Comparison of ENCODE assay signal across 12 cellular contexts in the genomic region with DNA sequence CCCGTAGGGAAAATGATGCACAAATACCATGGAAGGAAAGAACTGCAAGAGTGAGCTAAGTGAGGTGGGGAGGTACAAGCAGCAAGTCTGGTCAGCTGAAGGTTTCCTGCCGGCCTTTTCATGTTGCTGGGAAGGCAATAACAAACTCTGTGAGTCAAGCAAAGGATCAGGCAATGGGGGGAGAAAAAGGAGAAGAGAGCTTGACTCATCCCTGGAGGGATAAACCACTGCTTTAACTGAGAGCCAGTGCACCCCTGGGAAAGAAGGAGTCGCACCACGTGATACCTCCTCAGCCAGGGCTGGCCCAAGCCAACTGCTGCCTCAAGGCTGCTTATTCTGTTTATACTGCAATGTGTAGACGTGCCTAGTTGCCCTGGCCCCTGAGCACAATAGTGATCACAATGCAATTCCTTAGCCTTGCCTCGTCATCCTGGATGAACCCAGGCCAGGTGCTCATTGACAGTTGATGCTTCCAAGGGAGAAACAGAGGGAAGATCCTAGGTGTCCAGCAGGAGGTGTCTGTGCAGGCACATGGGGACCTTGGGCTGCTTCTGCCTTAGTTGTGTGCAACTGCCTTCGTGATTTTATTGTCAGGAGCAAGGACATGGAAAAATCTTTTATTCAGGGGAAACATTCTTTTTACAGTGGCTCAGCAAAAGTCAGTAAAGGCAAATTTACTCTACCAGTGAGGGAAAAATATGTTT.
DNase-seq lines count a peak whose midpoint lies in the region; ATAC-seq and TF ChIP-seq lines count a peak whose summit lies in the region.
"Had no signal": no experiment of that assay in that cellular context is flagged by ENCODE, and none has a peak within 500 bp of the region (broad histone marks: within the 10 kb centered on the region; RNA-seq: fewer than 3 reads in every experiment).

No MANE protein-coding gene starts in this region.

- peak; percentile 18 for ATAC-seq in mucosa of descending colon
- ATAC-seq: right lobe of liver had no signal

- POLR2A ChIA-PET in HEK293T (lab: Yijun Ruan, JAX) = no interaction called here

- CTCF ChIA-PET in HEK293T (lab: Yijun Ruan, JAX) = interaction anchor here (0.6 kb wide), 1 partner anchor 56 kb away, joined by 3 read pairs; no protein-coding TSS in a partner anchor

- no peak for TF ChIP-seq CTCF in choroid plexus epithelial cell (conservative IDR thresholded peaks at IDR 0.05; ENCODE audit: low read depth, low read length)
- TF ChIP-seq CTCF in mucosa of descending colon (IDR thresholded peaks at IDR 0.05) = no peak

- no peaks in the 10 kb centered on the region for H3K27me3 ChIP-seq in H7 (ENCODE audit: control insufficient read depth, insufficient read depth, low read length)
- H3K27me3 ChIP-seq: right lobe of liver had no signal

- intact Hi-C loops in mucosa of descending colon (cut with DNase I, micrococcal nuclease) = no loop called here

- H3K36me3 ChIP-seq in mucosa of descending colon (ENCODE audit: low read depth) (no peaks in the 10 kb centered on the region), H7 (replicated peaks; ENCODE audit: control insufficient read depth, insufficient read depth, low read length) (no peaks in the 10 kb centered on the region)
- H3K36me3 ChIP-seq: right lobe of liver had no signal

- DNase-seq in AG08395 (ENCODE audit: low spot score) (peak; percentile 90), HS-5 (ENCODE audit: low read depth) (peak; percentile 59), choroid plexus epithelial cell (ENCODE audit: low read depth) (peak; percentile 92), mucosa of descending colon (no peak), DMS153 (lab: John Stamatoyannopoulos, UW) (no peak), DMS53 (lab: John Stamatoyannopoulos, UW) (no peak), HEK293T (ENCODE audit: extremely low spot score) (no peak), H7 (no peak)
- DNase-seq: C1 segment of cervical spinal cord; central memory CD4-positive, alpha-beta T cell; NCI-H146; right lobe of liver had no signal

- no peaks in the 10 kb centered on the region for H3K4me1 ChIP-seq in mucosa of descending colon (ENCODE audit: low read depth)
- H3K4me1 ChIP-seq: right lobe of liver had no signal

- no peaks in the 10 kb centered on the region for H3K9me3 ChIP-seq in mucosa of descending colon
- H3K9me3 ChIP-seq: right lobe of liver had no signal

- H3K4me3 ChIP-seq in choroid plexus epithelial cell (ENCODE audit: low read depth, low read length) = no peak overlapping the region
- H3K4me3 ChIP-seq in mucosa of descending colon = no peak overlapping the region
- H3K4me3 ChIP-seq in H7 (ENCODE audit: insufficient read depth, low read depth, low read length) = no peak overlapping the region
- H3K4me3 ChIP-seq: right lobe of liver had no signal

TF ChIP-seq in HEK293T, 16 proteins besides CTCF, POLR2A, EP300 and RAD21:
- TF ChIP-seq NFRKB (IDR thresholded peaks at IDR 0.05) (no peak), ARNT (IDR thresholded peaks at IDR 0.05) (no peak), TARDBP (IDR thresholded peaks at IDR 0.05) (no peak), ELF4 (IDR thresholded peaks at IDR 0.05) (no peak), LEF1 (IDR thresholded peaks at IDR 0.05; ENCODE audit: borderline replicate concordance) (no peak), SP1 (IDR thresholded peaks at IDR 0.05) (no peak), SUZ12 (IDR thresholded peaks at IDR 0.05) (no peak), L3MBTL2 (conservative IDR thresholded peaks at IDR 0.05) (no peak), FOXK2 (IDR thresholded peaks at IDR 0.05) (no peak), BHLHE40 (IDR thresholded peaks at IDR 0.05; ENCODE audit: borderline replicate concordance) (no peak), HDGF (IDR thresholded peaks at IDR 0.05; ENCODE audit: borderline replicate concordance) (no peak), CTBP1 (IDR thresholded peaks at IDR 0.05; ENCODE audit: borderline replicate concordance) (no peak)
- TF ChIP-seq, protein P1, sequence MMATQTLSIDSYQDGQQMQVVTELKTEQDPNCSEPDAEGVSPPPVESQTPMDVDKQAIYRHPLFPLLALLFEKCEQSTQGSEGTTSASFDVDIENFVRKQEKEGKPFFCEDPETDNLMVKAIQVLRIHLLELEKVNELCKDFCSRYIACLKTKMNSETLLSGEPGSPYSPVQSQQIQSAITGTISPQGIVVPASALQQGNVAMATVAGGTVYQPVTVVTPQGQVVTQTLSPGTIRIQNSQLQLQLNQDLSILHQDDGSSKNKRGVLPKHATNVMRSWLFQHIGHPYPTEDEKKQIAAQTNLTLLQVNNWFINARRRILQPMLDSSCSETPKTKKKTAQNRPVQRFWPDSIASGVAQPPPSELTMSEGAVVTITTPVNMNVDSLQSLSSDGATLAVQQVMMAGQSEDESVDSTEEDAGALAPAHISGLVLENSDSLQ (IDR thresholded peaks at IDR 0.05) = no peak

Comparison
In these comparisons a context has a peak if more than half of its experiments do, and no peak if none do; other contexts are left out.
1. DNase-seq: peak in AG08395 (single experiment), HS-5 (single experiment) and choroid plexus epithelial cell (single experiment); none in mucosa of descending colon (0 of 3), DMS153 (single experiment), DMS53 (single experiment), HEK293T (single experiment) and H7 (single experiment).